1 cellular context compared by ENCODE assay signal in the genomic region with DNA sequence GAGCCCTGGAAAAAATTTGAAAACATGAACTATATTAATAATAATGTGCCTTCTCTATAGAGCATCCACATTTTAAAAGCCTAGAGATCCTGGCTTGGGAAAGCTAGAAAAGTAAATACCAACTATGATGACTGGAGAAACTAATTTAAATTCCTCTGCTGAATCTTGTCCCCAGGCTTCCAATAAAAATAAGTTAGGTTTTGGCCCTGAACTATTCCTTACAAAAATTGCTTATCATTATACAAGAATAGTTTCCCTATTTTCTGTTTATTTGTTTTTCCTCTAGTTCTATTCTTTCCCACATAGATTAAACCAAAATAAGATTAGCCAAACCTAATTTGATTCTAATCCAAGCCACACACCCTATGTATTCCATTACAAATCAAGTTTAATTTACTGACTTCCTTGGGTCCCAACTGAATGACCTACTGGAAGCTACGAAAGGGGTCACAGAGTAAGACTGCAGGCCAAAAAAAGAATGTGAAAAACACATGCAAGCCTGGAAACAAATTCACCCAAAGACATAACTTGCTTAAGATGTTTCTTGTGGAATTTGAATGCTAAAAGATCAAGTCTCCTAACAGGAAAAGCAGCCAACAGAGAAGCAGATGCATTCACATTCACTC.
TF ChIP-seq lines count a peak whose summit lies in the region.

No MANE protein-coding gene starts in this region.

TF ChIP-seq in H1, 55 proteins besides CTCF, POLR2A, EP300 and RAD21:
- no peak for TF ChIP-seq TCF12 (IDR thresholded peaks at IDR 0.05; ENCODE audit: low read depth, low read length)
